8 cellular contexts compared by ENCODE assay signal in the genomic region with DNA sequence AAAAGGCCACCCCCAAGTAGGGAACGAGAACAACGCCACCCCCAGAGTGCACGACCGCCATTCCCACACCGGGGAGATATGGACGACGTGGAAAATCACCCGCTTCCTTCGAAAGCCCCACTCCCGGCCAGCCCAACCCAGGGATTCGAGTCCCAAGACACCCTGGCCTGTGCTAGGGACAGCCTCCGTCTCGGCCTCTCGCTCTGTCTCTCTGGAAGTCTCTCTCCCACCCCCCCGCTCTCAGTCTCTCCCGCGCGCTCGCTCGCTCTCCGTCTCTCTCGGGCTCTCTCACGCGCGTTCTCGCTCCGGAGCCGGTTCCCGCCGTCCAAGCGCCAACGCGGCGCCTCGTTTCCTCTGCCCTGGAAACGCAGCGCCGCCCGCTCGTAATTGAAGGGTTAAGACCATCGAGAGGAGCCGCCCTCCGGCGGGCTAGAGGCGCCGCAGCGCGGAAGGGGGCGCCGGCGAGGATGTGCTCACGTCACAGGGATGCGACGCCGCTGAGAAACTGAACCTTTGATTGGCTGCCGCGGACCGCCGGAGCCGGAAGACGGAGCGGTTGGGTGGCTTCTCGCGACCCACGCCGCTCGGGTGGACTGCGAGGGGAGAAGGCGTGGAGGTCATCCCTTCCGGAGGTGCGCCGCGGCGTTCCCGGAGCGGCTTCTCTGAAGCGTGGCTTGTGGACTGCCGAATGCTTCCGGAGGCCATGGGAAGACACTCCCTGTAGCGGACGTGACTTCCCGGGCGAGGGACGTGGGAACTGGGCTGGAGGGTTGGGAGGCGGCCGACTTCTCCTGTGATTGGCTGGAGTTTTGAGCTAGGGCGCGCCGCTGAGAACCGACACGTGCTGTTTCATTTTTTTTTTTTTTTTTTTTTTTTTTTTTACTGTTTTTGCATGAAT. TPM values are rescaled to one million over a fixed set of nuclear protein-coding genes. Genes with fewer than 3 reads are reported as not detected.
DNase-seq lines count a peak whose midpoint lies in the region; ATAC-seq and TF ChIP-seq lines count a peak whose summit lies in the region.
"Not testable (repeated sequence)": the region's sequence is repeated elsewhere in the genome, so short reads cannot be mapped to it uniquely, and the experiment has no call there.

Gene FAM156A, minus strand, starts transcription at position 406 of the 898 bp plus-strand sequence. CDS start 9,930 bp downstream, outside the sequence.

- TF ChIP-seq CTCF in PC-9 (conservative IDR thresholded peaks at IDR 0.05); heart right ventricle (IDR thresholded peaks at IDR 0.05); osteoblast (IDR thresholded peaks at IDR 0.05; ENCODE audit: extremely low read depth, low read depth, low read length); vagina (IDR thresholded peaks at IDR 0.05): not testable (repeated sequence)

- not testable (repeated sequence) for H3K4me3 ChIP-seq in PC-9; heart right ventricle; osteoblast (ENCODE audit: insufficient read depth, low read length); vagina

- CTCF ChIA-PET in PC-9 (lab: Charles Lee) = not testable (repeated sequence)

- POLR2A ChIA-PET in PC-9 (lab: Charles Lee; ENCODE audit: unreplicated experiment) = not testable (repeated sequence)

- not testable (repeated sequence) for BruUV-seq in PC-9 (replicated peaks; lab: Mats Ljungman, UMichigan)

- H4K20me1 ChIP-seq in PC-9 (ENCODE audit: insufficient read depth); osteoblast (ENCODE audit: insufficient read depth, low read length): not testable (repeated sequence)

- H2AFZ ChIP-seq in PC-9; osteoblast (ENCODE audit: low read length): not testable (repeated sequence)

- not testable (repeated sequence) for TF ChIP-seq POLR2A in vagina (IDR thresholded peaks at IDR 0.05)

- intact Hi-C loops in PC-9 (cut with micrococcal nuclease; ENCODE audit: unreplicated experiment); heart right ventricle (cut with DNase I); vagina (cut with DNase I): not testable (repeated sequence)

- ATAC-seq in GM18861 (IDR thresholded peaks at IDR 0.05; ENCODE audit: unreplicated experiment) (peak; percentile 76), GM21576 (IDR thresholded peaks at IDR 0.05; ENCODE audit: unreplicated experiment) (peak; percentile 66), HG03060 (IDR thresholded peaks at IDR 0.05; ENCODE audit: low read depth, unreplicated experiment) (peak; percentile 76), heart right ventricle (peak; percentile 89 to 95 (median 93))

- H3K36me3 ChIP-seq in PC-9 (ENCODE audit: low read depth); heart right ventricle; osteoblast (ENCODE audit: insufficient read depth, low read length); vagina: not testable (repeated sequence)

- H3F3A ChIP-seq in PC-9 (ENCODE audit: insufficient read depth, low read depth) = not testable (repeated sequence)

- not testable (repeated sequence) for H3K4me2 ChIP-seq in PC-9; osteoblast (ENCODE audit: insufficient read depth, low read length)

- H3K9me2 ChIP-seq in PC-9 (ENCODE audit: insufficient read depth) = not testable (repeated sequence)

- H3K27me3 ChIP-seq in PC-9 (ENCODE audit: insufficient read depth, low read depth); heart right ventricle; osteoblast (ENCODE audit: insufficient read depth, low read length); vagina: not testable (repeated sequence)

- not testable (repeated sequence) for DNase-seq in PC-9; heart right ventricle; osteoblast (ENCODE audit: insufficient read length, low spot score, missing footprints); vagina (ENCODE audit: extremely low spot score in 2 of 2)

- H3K4me1 ChIP-seq in PC-9 (replicated peaks; ENCODE audit: insufficient read depth); heart right ventricle; osteoblast (ENCODE audit: insufficient read depth, low read length); vagina: not testable (repeated sequence)

- not testable (repeated sequence) for H3K27ac ChIP-seq in PC-9; adipose tissue (ENCODE audit: low read depth, low read length); heart right ventricle; osteoblast (ENCODE audit: low read depth, low read length); vagina

- H3K79me2 ChIP-seq in PC-9 (ENCODE audit: low read depth); osteoblast (ENCODE audit: insufficient read depth, low read length): not testable (repeated sequence)

- no CpG with 5 or more reads among the region's 91 CpGs for WGBS in adipose tissue, 3 donors
- WGBS in heart right ventricle, 2 donors = no CpG with 5 or more reads among the region's 91 CpGs

- H3K9me3 ChIP-seq in PC-9 (ENCODE audit: insufficient read depth, low read depth); heart right ventricle; osteoblast (ENCODE audit: low read depth, low read length); vagina: not testable (repeated sequence)

RNA-seq across cellular contexts. Expression of gene FAM156A, which starts in this region (rescaled TPM):
- total RNA-seq in PC-9 (2021) = 26.8 and 34.2 TPM in 2 replicates
- 10 to 100 TPM in 2 of 3 donors, 1 to 10 TPM in 1; 6.2 to 27.7 (median 13.0) TPM for polyA plus RNA-seq in adipose tissue
- total RNA-seq in heart right ventricle = 1 to 10 TPM; 5.5 to 9.4 (median 7.1) TPM
- polyA plus RNA-seq in heart right ventricle = 10 to 100 TPM; 11.9 to 12.4 TPM
- 11.8 and 16.6 TPM in 2 replicates for total RNA-seq in osteoblast
- total RNA-seq in vagina = 14.7 TPM
